9 cellular contexts compared by ENCODE assay signal in genomic region chr4:73434311-73434710, GRCh38. TPM values are rescaled to one million over a fixed set of nuclear protein-coding genes. Genes with fewer than 3 reads are reported as not detected.
DNase-seq lines count a peak whose midpoint lies in the region; ATAC-seq and TF ChIP-seq lines count a peak whose summit lies in the region.
"Had no signal": no experiment of that assay in that cellular context is flagged by ENCODE, and none has a peak within 500 bp of the region (broad histone marks: within the 10 kb centered on the region; RNA-seq: fewer than 3 reads in every experiment).

No MANE protein-coding gene starts in this region.

- intact Hi-C loops in sigmoid colon (cut with DNase I) = no loop called here

- H3K27ac ChIP-seq in MM.1S (ENCODE audit: low read length) (no peak overlapping the region), fibroblast of lung (ENCODE audit: insufficient read depth, low read length) (no peak overlapping the region), sigmoid colon (no peak overlapping the region)

- WGBS in sigmoid colon, 2 donors = 52 to 61% methylated on average over 3 of the region's 3 CpGs

- H3K27me3 ChIP-seq in MM.1S (replicated peaks; ENCODE audit: insufficient read depth, low read length) (no peaks in the 10 kb centered on the region), fibroblast of lung (ENCODE audit: control insufficient read depth, insufficient read depth, low read length) (peaks cover 6% of the 10 kb centered on the region), sigmoid colon (no peaks in the 10 kb centered on the region)

- TF ChIP-seq EP300 in sigmoid colon (IDR thresholded peaks at IDR 0.05) = no peak

- no peak for TF ChIP-seq POLR2A in sigmoid colon (IDR thresholded peaks at IDR 0.05)

- H3K36me3 ChIP-seq in MM.1S (replicated peaks; ENCODE audit: insufficient read depth, low read length) (no peaks in the 10 kb centered on the region), fibroblast of lung (ENCODE audit: control insufficient read depth, insufficient read depth, low read length) (no peaks in the 10 kb centered on the region), sigmoid colon (no peaks in the 10 kb centered on the region)
- H3K36me3 ChIP-seq: HAP-1 had no signal

- no peaks in the 10 kb centered on the region for H4K20me1 ChIP-seq in MM.1S (ENCODE audit: insufficient read depth, low read length)
- no peaks in the 10 kb centered on the region for H4K20me1 ChIP-seq in fibroblast of lung (ENCODE audit: control insufficient read depth, extremely low read depth, insufficient read depth, low read length)

- no peaks in the 10 kb centered on the region for H3K4me1 ChIP-seq in MM.1S (ENCODE audit: low read length)
- H3K4me1 ChIP-seq in fibroblast of lung (ENCODE audit: control insufficient read depth, extremely low read depth, insufficient read depth, low read length) = no peaks in the 10 kb centered on the region
- H3K4me1 ChIP-seq in sigmoid colon = no peaks in the 10 kb centered on the region

- ATAC-seq in GM18909 (IDR thresholded peaks at IDR 0.05; ENCODE audit: poor library complexity, unreplicated experiment) = peak; percentile 70

- H3K4me2 ChIP-seq in MM.1S (ENCODE audit: low read depth, low read length) = no peak overlapping the region
- no peak overlapping the region for H3K4me2 ChIP-seq in fibroblast of lung (ENCODE audit: extremely low read depth, insufficient read depth, low read length)

- H2AFZ ChIP-seq in MM.1S (ENCODE audit: low read length) = no peak overlapping the region
- H2AFZ ChIP-seq in fibroblast of lung (ENCODE audit: low read length) = no peak overlapping the region

- H3K79me2 ChIP-seq in MM.1S (ENCODE audit: low read length) (no peaks in the 10 kb centered on the region), fibroblast of lung (ENCODE audit: control insufficient read depth, insufficient read depth, low read length) (no peaks in the 10 kb centered on the region)

- no peaks in the 10 kb centered on the region for H3K9me2 ChIP-seq in MM.1S (replicated peaks; ENCODE audit: insufficient read depth, low read length)

- no peaks in the 10 kb centered on the region for H3F3A ChIP-seq in MM.1S (ENCODE audit: insufficient read depth, low read length)

- H3K9me3 ChIP-seq in MM.1S (replicated peaks; ENCODE audit: insufficient read depth, low read length) = no peaks in the 10 kb centered on the region
- no peaks in the 10 kb centered on the region for H3K9me3 ChIP-seq in fibroblast of lung (ENCODE audit: control insufficient read depth, insufficient read depth, low read depth, low read length)
- no peaks in the 10 kb centered on the region for H3K9me3 ChIP-seq in sigmoid colon
- H3K9me3 ChIP-seq: HAP-1 had no signal

- H3K9ac ChIP-seq in MM.1S (ENCODE audit: low read length) (no peak overlapping the region), fibroblast of lung (ENCODE audit: insufficient read depth, low read length) (no peak overlapping the region)

- H3K4me3 ChIP-seq in MM.1S (ENCODE audit: low read length) = no peak overlapping the region
- H3K4me3 ChIP-seq in fibroblast of lung (replicated peaks in 1 of 4; ENCODE audit: control extremely low read depth in 1 of 4, insufficient read depth in 1 of 4, low read depth in 3 of 4, low read length in 4 of 4) = no peak overlapping the region
- H3K4me3 ChIP-seq in sigmoid colon = no peak overlapping the region
- H3K4me3 ChIP-seq: HAP-1 had no signal

- TF ChIP-seq CTCF in AG09319 (IDR thresholded peaks at IDR 0.05; ENCODE audit: low read depth, low read length) (peak; percentile 54), MM.1S (IDR thresholded peaks at IDR 0.05; ENCODE audit: low read length) (peak; percentile 57), fibroblast of lung (conservative IDR thresholded peaks at IDR 0.05 in 1 of 2, IDR thresholded peaks at IDR 0.05 in 1 of 2; ENCODE audit: low read depth in 1 of 2, low read length in 2 of 2) (peak; percentile 26 to 61), sigmoid colon (IDR thresholded peaks at IDR 0.05) (peak in 1 of 4 experiments; percentile 11)

- DNase-seq in AG09319 (ENCODE audit: extremely low read depth, low read depth) = no peak
- DNase-seq in MM.1S = peak; percentile 19
- peak; percentile 3 to 24 for DNase-seq in fibroblast of lung (ENCODE audit: low read depth in 2 of 2)
- no peak for DNase-seq in NCI-H2227 (lab: John Stamatoyannopoulos, UW; ENCODE audit: unreplicated experiment)
- DNase-seq in activated gamma-delta T cell treated with Interleukin-2 at 50 U/mL for 16 hours = no peak
- DNase-seq in sigmoid colon = no peak
- DNase-seq in DMS114 treated with DMSO at 0.1 percent for 48 hours (lab: John Stamatoyannopoulos, UW; ENCODE audit: unreplicated experiment) = no peak

RNA-seq across cellular contexts. Expression of gene AFP, which starts 1.7 kb away (rescaled TPM):
- total RNA-seq in fibroblast of lung (under 0.01 and 0.83 TPM in 2 replicates), sigmoid colon (not detected)
- polyA plus RNA-seq in fibroblast of lung (0.35 and 1.5 TPM in 2 replicates), sigmoid colon (not detected)
- polyA plus RNA-seq in fibroblast of lung (2012) = 0.71 and 1.2 TPM in 2 replicates
- polyA minus RNA-seq in fibroblast of lung (ENCODE audit: low replicate concordance) = not detected in 2 replicates

RNA-seq across cellular contexts. Expression of gene ALB, which starts 30.2 kb away (rescaled TPM):
- total RNA-seq in fibroblast of lung (not detected in 2 replicates), sigmoid colon (not detected)
- polyA plus RNA-seq in fibroblast of lung (0.03 TPM in 1 of 2 replicates, not detected in the other), sigmoid colon (under 1 TPM in 1 of 3 donors, not detected in 2; 0.96 TPM)
- not detected in 2 replicates for polyA plus RNA-seq in fibroblast of lung (2012)
- polyA minus RNA-seq in fibroblast of lung (ENCODE audit: low replicate concordance) = 0.70 TPM in 1 of 2 replicates, not detected in the other

RNA-seq across cellular contexts. Expression of gene AFM, which starts 47.2 kb away (rescaled TPM):
- total RNA-seq in fibroblast of lung (not detected in 2 replicates), sigmoid colon (not detected)
- polyA plus RNA-seq in fibroblast of lung (not detected in 2 replicates), sigmoid colon (not detected)
- not detected in 2 replicates for polyA plus RNA-seq in fibroblast of lung (2012)
- not detected in 2 replicates for polyA minus RNA-seq in fibroblast of lung (ENCODE audit: low replicate concordance)

Comparison
In these comparisons a context has a peak if more than half of its experiments do, and no peak if none do; other contexts are left out.
1. DNase-seq: peak in MM.1S (single experiment) and fibroblast of lung (2 of 2); none in AG09319 (single experiment), NCI-H2227 (single experiment), activated gamma-delta T cell treated with Interleukin-2 at 50 U/mL for 16 hours (single experiment), sigmoid colon (single experiment) and DMS114 treated with DMSO at 0.1 percent for 48 hours (single experiment).